In the genomic region with DNA sequence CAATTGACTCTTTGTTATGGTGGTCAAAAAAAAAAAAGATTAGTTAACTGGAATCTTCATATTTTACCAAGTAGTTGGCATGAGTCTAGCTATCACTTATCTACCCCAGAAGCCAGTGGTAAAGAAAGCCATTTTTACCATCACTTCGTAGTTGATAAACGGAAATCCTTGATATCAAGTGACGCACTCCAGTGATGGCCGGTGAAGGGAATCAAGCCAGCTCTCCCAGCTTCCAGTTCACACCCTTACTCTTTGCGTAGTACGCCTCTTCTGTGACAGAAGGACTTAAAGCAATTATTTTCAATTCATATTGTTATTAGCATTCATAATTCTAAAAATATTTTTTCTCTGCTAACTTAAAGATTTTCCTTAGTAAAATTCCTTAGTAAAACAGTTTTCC, we compare ENCODE assay signal across 8 cellular contexts.
"Had no signal": no experiment of that assay in that cellular context is flagged by ENCODE, and none has a peak within 500 bp of the region (broad histone marks: within the 10 kb centered on the region; RNA-seq: fewer than 3 reads in every experiment).

No MANE protein-coding gene starts in this region.

- H3K9ac ChIP-seq: KMS-11 had no signal

- DNase-seq: IMR-90, KBM-7, KG1 had no signal

- H3K4me3 ChIP-seq: K562 had no signal

- H3K27ac ChIP-seq: HL-60, KMS-11 had no signal

- H3K4me2 ChIP-seq: KMS-11 had no signal

- FAIRE-seq: HepG2, HTR-8/SVneo, K562 had no signal
